ENCODE assay signal across 8 cellular contexts in the genomic region with DNA sequence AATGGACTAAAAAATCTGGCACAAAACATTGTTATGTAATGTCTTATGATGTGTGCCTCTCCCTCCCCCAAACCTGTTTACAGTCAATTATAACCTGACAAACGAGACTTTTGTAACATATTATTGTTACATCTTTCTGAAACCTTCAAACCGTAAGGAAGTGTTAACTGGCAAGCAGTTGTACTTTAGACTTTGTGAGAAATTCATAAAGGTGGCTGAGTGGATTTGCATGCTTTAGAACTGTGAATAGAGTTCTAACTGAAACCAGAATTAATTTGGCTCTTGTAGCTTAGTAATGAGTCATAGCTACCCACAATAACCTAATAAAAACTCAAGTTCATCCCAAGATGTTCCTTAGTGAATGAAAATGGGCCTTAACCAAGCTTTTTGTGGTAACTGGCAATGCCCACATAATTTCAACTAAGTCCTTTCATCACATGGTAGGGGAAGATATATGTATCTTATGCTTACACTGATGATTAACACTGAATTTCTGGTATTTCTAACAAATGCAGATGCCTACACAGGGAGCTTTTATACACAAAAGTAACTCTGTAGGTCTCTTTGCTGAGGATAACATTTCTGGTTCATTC. TPM values are rescaled to one million over a fixed set of nuclear protein-coding genes. Genes with fewer than 3 reads are reported as not detected.
DNase-seq lines count a peak whose midpoint lies in the region; ATAC-seq and TF ChIP-seq lines count a peak whose summit lies in the region.

No MANE protein-coding gene starts in this region.

- POLR2A ChIA-PET in activated naive CD8-positive, alpha-beta T cell treated with anti-CD3 and anti-CD28 coated beads, Interleukin-2, amount 10 ng/mL, durations not matched to agents 7 days and 5 days (lab: Charles Lee): interaction anchor here (1.1 kb wide), 2 partner anchors 63 to 81 kb away, joined by 3 read pairs; partner anchors contain the start of genes ARPC3, FAM216A and GPN3

- no peaks in the 10 kb centered on the region for H3K27me3 Mint-ChIP-seq in activated naive CD4-positive, alpha-beta T cell treated with anti-CD3 and anti-CD28 coated beads for 36 hours (ENCODE audit: low read depth)
- H3K27me3 Mint-ChIP-seq in activated naive CD8-positive, alpha-beta T cell treated with anti-CD3 and anti-CD28 coated beads, Interleukin-2, amount 10 ng/mL, durations not matched to agents 7 days and 5 days: no peaks in the 10 kb centered on the region

- ATAC-seq in HG02981 (IDR thresholded peaks at IDR 0.05; ENCODE audit: unreplicated experiment): peak; percentile 83
- peak; percentile 46 for ATAC-seq in activated naive CD8-positive, alpha-beta T cell treated with anti-CD3 and anti-CD28 coated beads, Interleukin-2, amount 10 ng/mL, durations not matched to agents 7 days and 5 days (ENCODE audit: low read depth)

- peaks cover 12% of the 10 kb centered on the region for H3K4me1 ChIP-seq in prostate gland (replicated peaks)

- peaks cover 26% of the 10 kb centered on the region for H3K36me3 Mint-ChIP-seq in activated naive CD4-positive, alpha-beta T cell treated with anti-CD3 and anti-CD28 coated beads for 36 hours (ENCODE audit: low read depth)
- H3K36me3 Mint-ChIP-seq in activated naive CD8-positive, alpha-beta T cell treated with anti-CD3 and anti-CD28 coated beads, Interleukin-2, amount 10 ng/mL, durations not matched to agents 7 days and 5 days: peaks cover 40% of the 10 kb centered on the region

- no peaks in the 10 kb centered on the region for H3K36me3 ChIP-seq in prostate gland

- no peak overlapping the region for H3K4me3 ChIP-seq in prostate gland

- no peak for TF ChIP-seq POLR2A in prostate gland (IDR thresholded peaks at IDR 0.05)

- CTCF ChIA-PET in activated naive CD4-positive, alpha-beta T cell treated with anti-CD3 and anti-CD28 coated beads for 36 hours (lab: Charles Lee): interaction anchor here (1.0 to 10.1 kb wide), 4 partner anchors 19 to 82 kb away, joined by 4 to 82 read pairs (median 15); partner anchors contain the start of gene ARPC3

- 17% methylated on average over 2 of the region's 2 CpGs for WGBS in prostate gland

- DNase-seq in activated naive CD4-positive, alpha-beta T cell treated with anti-CD3 and anti-CD28 coated beads for 36 hours: no peak
- DNase-seq in activated naive CD4-positive, alpha-beta T cell treated with anti-CD3 and anti-CD28 coated beads, Interleukin-2, amount 50 U/mL, for 16 hours: no peak
- DNase-seq in activated naive CD8-positive, alpha-beta T cell treated with anti-CD3 and anti-CD28 coated beads, Interleukin-2, amount 10 ng/mL, durations not matched to agents 7 days and 5 days: no peak
- DNase-seq in prostate gland (ENCODE audit: low spot score) (no peak), NCI-H2171 treated with DMSO at 0.1 percent for 48 hours (lab: John Stamatoyannopoulos, UW) (no peak), HuH-7.5 (ENCODE audit: low spot score) (no peak), SW 1271 (lab: John Stamatoyannopoulos, UW) (no peak)

- H3K4me3 Mint-ChIP-seq in activated naive CD4-positive, alpha-beta T cell treated with anti-CD3 and anti-CD28 coated beads for 36 hours: no peak overlapping the region
- H3K4me3 Mint-ChIP-seq in activated naive CD8-positive, alpha-beta T cell treated with anti-CD3 and anti-CD28 coated beads, Interleukin-2, amount 10 ng/mL, durations not matched to agents 7 days and 5 days: no peak overlapping the region

- peak overlapping the region; percentile 0 to 50 for H3K27ac ChIP-seq in prostate gland

- H3K9me3 Mint-ChIP-seq in activated naive CD4-positive, alpha-beta T cell treated with anti-CD3 and anti-CD28 coated beads for 36 hours: no peaks in the 10 kb centered on the region
- no peaks in the 10 kb centered on the region for H3K9me3 Mint-ChIP-seq in activated naive CD8-positive, alpha-beta T cell treated with anti-CD3 and anti-CD28 coated beads, Interleukin-2, amount 10 ng/mL, durations not matched to agents 7 days and 5 days

- intact Hi-C loops in activated naive CD4-positive, alpha-beta T cell treated with anti-CD3 and anti-CD28 coated beads for 36 hours (cut with micrococcal nuclease): loop anchor here (1.0 kb wide), 1 partner anchor 46 kb away; no protein-coding TSS in a partner anchor
- intact Hi-C loops in prostate gland (cut with DNase I): no loop called here

- no peaks in the 10 kb centered on the region for H3K27me3 ChIP-seq in prostate gland (replicated peaks; ENCODE audit: insufficient read depth)

- peak overlapping the region; percentile 37 for H3K27ac Mint-ChIP-seq in activated naive CD4-positive, alpha-beta T cell treated with anti-CD3 and anti-CD28 coated beads for 36 hours
- H3K27ac Mint-ChIP-seq in activated naive CD8-positive, alpha-beta T cell treated with anti-CD3 and anti-CD28 coated beads, Interleukin-2, amount 10 ng/mL, durations not matched to agents 7 days and 5 days: peak overlapping the region; percentile 46

- TF ChIP-seq CTCF in prostate gland (IDR thresholded peaks at IDR 0.05): no peak

- no peaks in the 10 kb centered on the region for H3K9me3 ChIP-seq in prostate gland

- peaks cover 28% of the 10 kb centered on the region for H3K4me1 Mint-ChIP-seq in activated naive CD4-positive, alpha-beta T cell treated with anti-CD3 and anti-CD28 coated beads for 36 hours (ENCODE audit: low read depth)
- peaks cover 8% of the 10 kb centered on the region for H3K4me1 Mint-ChIP-seq in activated naive CD8-positive, alpha-beta T cell treated with anti-CD3 and anti-CD28 coated beads, Interleukin-2, amount 10 ng/mL, durations not matched to agents 7 days and 5 days

RNA-seq across cellular contexts. Expression of gene RAD9B, which starts 29.7 kb away (rescaled TPM):
- 1 to 10 TPM; 1.1 to 1.5 TPM for total RNA-seq in activated naive CD4-positive, alpha-beta T cell treated with anti-CD3 and anti-CD28 coated beads for 36 hours
- total RNA-seq in activated naive CD8-positive, alpha-beta T cell treated with anti-CD3 and anti-CD28 coated beads, Interleukin-2, amount 10 ng/mL, durations not matched to agents 7 days and 5 days: 1 to 10 TPM; 1.8 to 2.3 TPM
- 1 to 10 TPM in 1 of 2 donors, under 1 TPM in 1; 0.41 to 5.1 TPM for total RNA-seq in prostate gland

RNA-seq across cellular contexts. Expression of gene VPS29, which starts 29.9 kb away (rescaled TPM):
- 10 to 100 TPM; 76.6 to 81.8 TPM for total RNA-seq in activated naive CD4-positive, alpha-beta T cell treated with anti-CD3 and anti-CD28 coated beads for 36 hours
- total RNA-seq in activated naive CD8-positive, alpha-beta T cell treated with anti-CD3 and anti-CD28 coated beads, Interleukin-2, amount 10 ng/mL, durations not matched to agents 7 days and 5 days: 100 to 1,000 TPM; 132 to 138 TPM
- total RNA-seq in prostate gland: 10 to 100 TPM; 60.5 to 89.8 TPM

RNA-seq across cellular contexts. Expression of gene PPTC7, which starts 51.3 kb away (rescaled TPM):
- total RNA-seq in activated naive CD4-positive, alpha-beta T cell treated with anti-CD3 and anti-CD28 coated beads for 36 hours: 10 to 100 TPM; 41.1 to 43.2 TPM
- total RNA-seq in activated naive CD8-positive, alpha-beta T cell treated with anti-CD3 and anti-CD28 coated beads, Interleukin-2, amount 10 ng/mL, durations not matched to agents 7 days and 5 days: 10 to 100 TPM; 28.3 to 30.0 TPM
- total RNA-seq in prostate gland: 10 to 100 TPM; 11.2 to 21.8 TPM
